In the genomic region with DNA sequence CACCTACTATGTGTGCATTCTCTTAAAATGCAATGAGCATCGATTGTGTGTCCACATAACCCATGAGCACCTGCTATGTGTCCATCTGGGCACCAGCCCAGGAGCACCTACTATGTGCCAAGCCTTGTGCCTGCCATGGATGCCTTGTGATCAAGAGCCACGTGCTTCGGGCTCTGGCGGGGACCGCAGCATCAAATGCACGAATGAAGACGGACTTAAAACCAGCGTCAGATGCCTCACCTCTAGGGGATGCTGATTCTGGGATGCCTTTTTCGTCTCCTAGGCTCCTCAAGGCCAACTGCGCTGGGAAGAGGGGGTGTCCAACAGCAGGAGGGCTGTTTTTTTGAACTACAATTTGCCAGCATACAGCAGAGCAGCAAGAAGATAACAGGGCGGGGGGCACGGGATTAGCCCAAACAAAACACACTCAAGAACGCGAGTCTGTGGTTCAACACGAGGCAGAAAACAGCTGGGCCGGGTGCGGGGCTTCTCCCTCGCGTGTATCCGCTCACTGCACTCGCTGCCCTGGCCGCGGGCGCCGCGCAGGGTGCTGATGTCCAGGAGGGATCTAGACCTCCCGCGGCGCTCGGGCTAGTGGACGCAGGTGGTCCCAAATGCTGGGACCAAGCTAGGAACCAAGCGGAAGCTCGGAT, we compare ENCODE assay signal across 9 cellular contexts. TPM values are rescaled to one million over a fixed set of nuclear protein-coding genes. Genes with fewer than 3 reads are reported as not detected.
DNase-seq lines count a peak whose midpoint lies in the region; ATAC-seq, FAIRE-seq and TF ChIP-seq lines count a peak whose summit lies in the region.
"Had no signal": no experiment of that assay in that cellular context is flagged by ENCODE, and none has a peak within 500 bp of the region (broad histone marks: within the 10 kb centered on the region; RNA-seq: fewer than 3 reads in every experiment).

No MANE protein-coding gene starts in this region.

- H3K27ac ChIP-seq in GM12878 (ENCODE audit: control insufficient read depth, insufficient read depth): no peak overlapping the region
- H3K27ac ChIP-seq in layer of hippocampus (ENCODE audit: low read depth, low read length): peak overlapping the region; percentile 83
- H3K27ac ChIP-seq in thoracic aorta: peak overlapping the region; percentile 90 to 95

- no peak for TF ChIP-seq RAD21 in GM12878 (IDR thresholded peaks at IDR 0.05; ENCODE audit: insufficient read depth, low read depth, low read length)

- peaks cover 32% of the 10 kb centered on the region for H3K27me3 ChIP-seq in NT2/D1 (ENCODE audit: insufficient read depth, insufficient read length)
- peaks cover 0 to 6% of the 10 kb centered on the region in 2 experiments; a peak in 1 of 4 replicates for H3K27me3 ChIP-seq in GM12878 (replicated peaks in 1 of 2; ENCODE audit: control insufficient read depth in 2 of 2, insufficient read depth in 2 of 2, low read length in 1 of 2)
- H3K27me3 ChIP-seq in layer of hippocampus (ENCODE audit: control insufficient read depth, insufficient read depth, low read length): no peaks in the 10 kb centered on the region
- H3K27me3 ChIP-seq in thoracic aorta (replicated peaks; ENCODE audit: insufficient read depth): no peaks in the 10 kb centered on the region

- H3K4me1 ChIP-seq in NT2/D1 (ENCODE audit: insufficient read depth, insufficient read length) (peaks cover 33% of the 10 kb centered on the region), GM12878 (ENCODE audit: control insufficient read depth, insufficient read depth, low read length) (peaks cover 10% of the 10 kb centered on the region), thoracic aorta (ENCODE audit: control insufficient read depth in 1 of 2, low read depth in 2 of 2) (peaks cover 19 to 41% of the 10 kb centered on the region in 2 donors)

- 3% methylated on average over 31 of the region's 33 CpGs for WGBS in GM12878 (ENCODE audit: insufficient coverage, insufficient replicate concordance, low lambda C conversion rate, missing lambda C conversion rate)

- TF ChIP-seq POLR2A in GM12878 (IDR thresholded peaks at IDR 0.05; ENCODE audit: low read depth, low read length): no peak

- no peak for TF ChIP-seq EP300 in GM12878 (IDR thresholded peaks at IDR 0.05; ENCODE audit: borderline replicate concordance in 1 of 2, control insufficient read depth in 1 of 2, low read depth in 2 of 2, low read length in 2 of 2)

- peak overlapping the region; percentile 21; the same call in 1 of the 2 replicates for H2AFZ ChIP-seq in GM12878 (ENCODE audit: control insufficient read depth, low read depth, low read length)

- intact Hi-C loops in GM12878 (cut with micrococcal nuclease; ENCODE audit: unreplicated experiment): no loop called here

- peak; percentile 33 for DNase-seq in NCI-H345 (lab: John Stamatoyannopoulos, UW)
- DNase-seq in NCI-H345 treated with DMSO at 0.1 percent for 48 hours (lab: John Stamatoyannopoulos, UW; ENCODE audit: unreplicated experiment): no peak
- no peak for DNase-seq in NT2/D1 (ENCODE audit: low read depth, low spot score)
- no peak for DNase-seq in GM12878 (ENCODE audit: low read depth, low spot score)
- DNase-seq in thoracic aorta (ENCODE audit: low spot score): no peak
- no peak for DNase-seq in HuH-7.5 (ENCODE audit: low spot score)
- no peak for DNase-seq in 8988T

- no TSS peak for BruUV-seq in GM12878 (replicated peaks; lab: Mats Ljungman, UMichigan)

- no peak for TF ChIP-seq CTCF in GM12878 (IDR thresholded peaks at IDR 0.05 in 2 of 3, conservative IDR thresholded peaks at IDR 0.05 in 1 of 3; ENCODE audit: control insufficient read depth in 2 of 3, extremely low read depth in 1 of 3, insufficient read depth in 1 of 3, low read depth in 3 of 3, low read length in 3 of 3)
- no peak for TF ChIP-seq CTCF in thoracic aorta (IDR thresholded peaks at IDR 0.05)

- H3K4me3 ChIP-seq in NT2/D1 (ENCODE audit: insufficient read length, low read depth): peak overlapping the region; percentile 62
- peak overlapping the region; percentile 52 for H3K4me3 ChIP-seq in GM12878
- H3K4me3 ChIP-seq in thoracic aorta: peak overlapping the region; percentile 89

- H3K9ac ChIP-seq in NT2/D1 (ENCODE audit: insufficient read length, low read depth) (peak overlapping the region; percentile 79), GM12878 (ENCODE audit: control insufficient read depth, insufficient read depth, low read length) (no peak overlapping the region)

- H3K9me3 ChIP-seq in NT2/D1 (ENCODE audit: insufficient read depth, low read length) (no peaks in the 10 kb centered on the region), GM12878 (replicated peaks; ENCODE audit: control insufficient read depth, insufficient read depth, low read length) (no peaks in the 10 kb centered on the region), thoracic aorta (no peaks in the 10 kb centered on the region)

- no peaks in the 10 kb centered on the region for H3K36me3 ChIP-seq in NT2/D1 (ENCODE audit: insufficient read depth, insufficient read length, low read length)
- no peaks in the 10 kb centered on the region for H3K36me3 ChIP-seq in GM12878 (ENCODE audit: control insufficient read depth in 2 of 2, insufficient read depth in 2 of 2, low read length in 1 of 2)
- H3K36me3 ChIP-seq in thoracic aorta: no peaks in the 10 kb centered on the region

- POLR2A ChIA-PET in GM12878 (lab: Charles Lee): interaction anchor here (1.0 kb wide), 1 partner anchor 69 kb away, joined by 5 read pairs; no protein-coding TSS in a partner anchor

- no peaks in the 10 kb centered on the region for H4K20me1 ChIP-seq in GM12878 (ENCODE audit: control insufficient read depth, insufficient read depth)

- peak overlapping the region; percentile 80 for H3K4me2 ChIP-seq in GM12878 (ENCODE audit: control insufficient read depth, insufficient read depth)

- SMC1A ChIA-PET in GM12878 (lab: Charles Lee; ENCODE audit: uncharacterized antibody, unreplicated experiment): no interaction called here

- peak; percentile 77 for FAIRE-seq in GM12878 (lab: Jason Lieb, UNC)
- FAIRE-seq: G401.6 had no signal

- no peaks in the 10 kb centered on the region for H3K79me2 ChIP-seq in GM12878 (ENCODE audit: control insufficient read depth, insufficient read depth, low read length)

- RAD21 ChIA-PET in GM12878 (lab: Charles Lee; ENCODE audit: unreplicated experiment): interaction anchor here (0.7 to 1.2 kb wide), 3 partner anchors 13 to 61 kb away, joined by 4 to 5 read pairs (median 4); no protein-coding TSS in a partner anchor

- peak; percentile 29 for ATAC-seq in GM12878
- no peak for ATAC-seq in thoracic aorta (ENCODE audit: insufficient number of reproducible peaks, low FRiP score, low read depth)

- CTCF ChIA-PET in GM12878 (lab: Yijun Ruan, JAX): interaction anchor here (0.7 to 1.2 kb wide), 4 partner anchors 8 to 88 kb away, joined by 3 to 5 read pairs (median 3); no protein-coding TSS in a partner anchor

- in situ Hi-C loops in GM12878 (cut with MboI): no loop called here

RNA-seq across cellular contexts. Expression of gene GLIS2, which starts 1.2 kb away (rescaled TPM):
- total RNA-seq in GM12878 (2013; cell fraction: nucleolus; rRNA removed): 1.1 and 1.2 TPM in 2 replicates
- total RNA-seq in GM12878 (2014; rRNA removed) (0.06 TPM in 1 of 2 replicates, not detected in the other), GM12878 (2014; rRNA removed; fragmentation: Illumina TruSeq; extraction: Trizol) (not detected in 2 replicates), GM12878 (2021) (0.51 and 0.61 TPM in 2 replicates), thoracic aorta (10 to 100 TPM; 19.5 to 32.9 TPM)
- polyA plus RNA-seq in GM12878 (2011; ENCODE audit: low read depth): 0.16 TPM
- polyA plus RNA-seq in GM12878 (2011; rRNA removed) (0.37 and 0.64 TPM in 2 replicates), GM12878 (2014; fragmentation: Illumina TruSeq; extraction: Trizol) (0.03 TPM in 1 of 2 replicates, not detected in the other), GM12878 (2014; fragmentation: Nextera tagmentation; extraction: Ambion mirVana) (not detected), GM12878 (2014; rRNA removed) (0.14 and 0.25 TPM in 2 replicates), GM12878 (2016; fragmentation: Nextera tagmentation; extraction: Ambion mirVana) (under 1 TPM in 1 of 2 experiments, not detected in 1; 0.21 TPM)
- polyA plus RNA-seq in GM12878 (2011; cell fraction: cytosol; rRNA removed): 1.1 and 1.5 TPM in 2 replicates
- 5.1 and 6.2 TPM in 2 replicates for polyA plus RNA-seq in GM12878 (2011; cell fraction: nucleus; rRNA removed)
- 0.67 and 0.83 TPM in 2 replicates for polyA plus RNA-seq in GM12878 (2012)
- polyA minus RNA-seq in GM12878 (2011; rRNA and poly(A)+ RNA removed): 0.88 and 2.1 TPM in 2 replicates
- polyA minus RNA-seq in GM12878 (2011; cell fraction: cytosol; rRNA and poly(A)+ RNA removed): 2.7 and 3.5 TPM in 2 replicates
- polyA minus RNA-seq in GM12878 (2011; cell fraction: nucleus; rRNA and poly(A)+ RNA removed): 0.73 and 1.6 TPM in 2 replicates

RNA-seq across cellular contexts. Expression of gene PAM16, which starts 36.5 kb away (rescaled TPM):
- 21.2 and 24.9 TPM in 2 replicates for total RNA-seq in GM12878 (2013; cell fraction: nucleolus; rRNA removed)
- total RNA-seq in GM12878 (2014; rRNA removed): 50.2 and 55.4 TPM in 2 replicates
- 17.8 and 18.5 TPM in 2 replicates for total RNA-seq in GM12878 (2014; rRNA removed; fragmentation: Illumina TruSeq; extraction: Trizol)
- 54.9 and 61.6 TPM in 2 replicates for total RNA-seq in GM12878 (2021)
- 39.3 TPM for polyA plus RNA-seq in GM12878 (2011; ENCODE audit: low read depth)
- polyA plus RNA-seq in GM12878 (2011; rRNA removed): 22.5 and 32.8 TPM in 2 replicates
- polyA plus RNA-seq in GM12878 (2011; cell fraction: cytosol; rRNA removed): 58.1 and 79.3 TPM in 2 replicates
- polyA plus RNA-seq in GM12878 (2011; cell fraction: nucleus; rRNA removed): 47.2 and 67.5 TPM in 2 replicates
- 37.2 and 40.1 TPM in 2 replicates for polyA plus RNA-seq in GM12878 (2012)
- polyA plus RNA-seq in GM12878 (2014; fragmentation: Illumina TruSeq; extraction: Trizol): 8.4 and 20.7 TPM in 2 replicates
- polyA plus RNA-seq in GM12878 (2014; fragmentation: Nextera tagmentation; extraction: Ambion mirVana): 10 to 100 TPM; 20.8 to 48.1 TPM
- polyA plus RNA-seq in GM12878 (2014; rRNA removed): 94.3 and 100 TPM in 2 replicates
- polyA plus RNA-seq in GM12878 (2016; fragmentation: Nextera tagmentation; extraction: Ambion mirVana): 10 to 100 TPM; 72.8 to 78.7 TPM
- polyA minus RNA-seq in GM12878 (2011; rRNA and poly(A)+ RNA removed): 8.5 and 14.6 TPM in 2 replicates
- polyA minus RNA-seq in GM12878 (2011; cell fraction: cytosol; rRNA and poly(A)+ RNA removed): 7.2 and 14.3 TPM in 2 replicates
- polyA minus RNA-seq in GM12878 (2011; cell fraction: nucleus; rRNA and poly(A)+ RNA removed): 5.3 and 10.8 TPM in 2 replicates
- total RNA-seq in thoracic aorta: 10 to 100 TPM; 18.4 to 21.1 TPM

RNA-seq across cellular contexts. Expression of gene TFAP4, which starts 41.8 kb away (rescaled TPM):
- 10.7 and 12.2 TPM in 2 replicates for total RNA-seq in GM12878 (2013; cell fraction: nucleolus; rRNA removed)
- 14.8 and 19.9 TPM in 2 replicates for total RNA-seq in GM12878 (2014; rRNA removed)
- total RNA-seq in GM12878 (2014; rRNA removed; fragmentation: Illumina TruSeq; extraction: Trizol): 10.0 and 11.9 TPM in 2 replicates
- 25.2 and 26.0 TPM in 2 replicates for total RNA-seq in GM12878 (2021)
- 3.7 TPM for polyA plus RNA-seq in GM12878 (2011; ENCODE audit: low read depth)
- 3.0 and 9.8 TPM in 2 replicates for polyA plus RNA-seq in GM12878 (2011; rRNA removed)
- 6.1 and 10.7 TPM in 2 replicates for polyA plus RNA-seq in GM12878 (2011; cell fraction: cytosol; rRNA removed)
- polyA plus RNA-seq in GM12878 (2011; cell fraction: nucleus; rRNA removed): 13.3 and 20.0 TPM in 2 replicates
- 9.6 and 10.1 TPM in 2 replicates for polyA plus RNA-seq in GM12878 (2012)
- polyA plus RNA-seq in GM12878 (2014; fragmentation: Illumina TruSeq; extraction: Trizol): 2.8 and 7.0 TPM in 2 replicates
- under 1 TPM; 0.14 to 0.27 TPM for polyA plus RNA-seq in GM12878 (2014; fragmentation: Nextera tagmentation; extraction: Ambion mirVana)
- polyA plus RNA-seq in GM12878 (2014; rRNA removed): 18.2 and 24.8 TPM in 2 replicates
- polyA plus RNA-seq in GM12878 (2016; fragmentation: Nextera tagmentation; extraction: Ambion mirVana): 1 to 10 TPM; 4.2 to 4.7 TPM
- polyA minus RNA-seq in GM12878 (2011; rRNA and poly(A)+ RNA removed): 19.7 and 30.8 TPM in 2 replicates
- polyA minus RNA-seq in GM12878 (2011; cell fraction: cytosol; rRNA and poly(A)+ RNA removed): 9.9 and 13.9 TPM in 2 replicates
- 6.2 and 10.3 TPM in 2 replicates for polyA minus RNA-seq in GM12878 (2011; cell fraction: nucleus; rRNA and poly(A)+ RNA removed)
- total RNA-seq in thoracic aorta: 1 to 10 TPM; 3.5 to 7.6 TPM

RNA-seq across cellular contexts. Expression of gene VASN, which starts 57.0 kb away (rescaled TPM):
- total RNA-seq in GM12878 (2013; cell fraction: nucleolus; rRNA removed): not detected in 2 replicates
- not detected in 2 replicates for total RNA-seq in GM12878 (2014; rRNA removed)
- total RNA-seq in GM12878 (2014; rRNA removed; fragmentation: Illumina TruSeq; extraction: Trizol): not detected in 2 replicates
- 0.10 TPM in 1 of 2 replicates, not detected in the other for total RNA-seq in GM12878 (2021)
- polyA plus RNA-seq in GM12878 (2011; ENCODE audit: low read depth): 0.08 TPM
- not detected in 2 replicates for polyA plus RNA-seq in GM12878 (2011; rRNA removed)
- polyA plus RNA-seq in GM12878 (2011; cell fraction: cytosol; rRNA removed): not detected in 2 replicates
- polyA plus RNA-seq in GM12878 (2011; cell fraction: nucleus; rRNA removed): not detected in 2 replicates
- polyA plus RNA-seq in GM12878 (2012): 0.24 and 0.27 TPM in 2 replicates
- polyA plus RNA-seq in GM12878 (2014; fragmentation: Illumina TruSeq; extraction: Trizol): not detected in 2 replicates
- under 1 TPM in 1 of 2 experiments, not detected in 1; 0.02 TPM for polyA plus RNA-seq in GM12878 (2014; fragmentation: Nextera tagmentation; extraction: Ambion mirVana)
- polyA plus RNA-seq in GM12878 (2014; rRNA removed): not detected in 2 replicates
- under 1 TPM; 0.18 to 0.19 TPM for polyA plus RNA-seq in GM12878 (2016; fragmentation: Nextera tagmentation; extraction: Ambion mirVana)
- not detected in 2 replicates for polyA minus RNA-seq in GM12878 (2011; rRNA and poly(A)+ RNA removed)
- polyA minus RNA-seq in GM12878 (2011; cell fraction: cytosol; rRNA and poly(A)+ RNA removed): not detected in 2 replicates
- polyA minus RNA-seq in GM12878 (2011; cell fraction: nucleus; rRNA and poly(A)+ RNA removed): not detected in 2 replicates
- 100 to 1,000 TPM; 197 to 217 TPM for total RNA-seq in thoracic aorta

Comparison
In these comparisons a context has a peak if more than half of its experiments do, and no peak if none do; other contexts are left out.
1. RNA of gene GLIS2, which starts 1.2 kb away (total RNA-seq): 19.5 to 32.9 TPM in thoracic aorta; 0.06 to 1.2 TPM in GM12878; every median in the first group is over 4 times any median in the second.
2. Peak in every context shown above with its lines, with median percentiles within 50 percentile points of each other: H3K4me3 ChIP-seq.